Comparison of ENCODE assay signal across 25 cellular contexts in genomic region chr3:100720423-100720822, GRCh38. TPM values are rescaled to one million over a fixed set of nuclear protein-coding genes. Genes with fewer than 3 reads are reported as not detected.
A peak's percentile ranks its signal among the peaks of the same experiment; 100 is the strongest.
DNase-seq lines count a peak whose midpoint lies in the region; ATAC-seq, FAIRE-seq and TF ChIP-seq lines count a peak whose summit lies in the region.
"Had no signal": no experiment of that assay in that cellular context is flagged by ENCODE, and none has a peak within 500 bp of the region (broad histone marks: within the 10 kb centered on the region; RNA-seq: fewer than 3 reads in every experiment).

No MANE protein-coding gene starts in this region.

- H3K4ac ChIP-seq in H1 (replicated peaks; ENCODE audit: insufficient read length, low read depth, low read length) = no peak overlapping the region

- H3K56ac ChIP-seq in H1 (replicated peaks; ENCODE audit: insufficient read length, low read depth, low read length) = no peak overlapping the region

- no peak overlapping the region for H3K4me3 Mint-ChIP-seq in neural progenitor cell
- no peak overlapping the region for H3K4me3 Mint-ChIP-seq in activated T-helper 17 cell treated with anti-CD3 and anti-CD28 coated beads, Interleukin-2, amount 50 U/mL, for 72 hours
- H3K4me3 Mint-ChIP-seq: CD4-positive, alpha-beta T cell; IgD-negative memory B cell had no signal

- ATAC-seq in activated T-helper 17 cell treated with anti-CD3 and anti-CD28 coated beads, Interleukin-2, amount 50 U/mL, for 72 hours (replicated peaks) = no peak
- ATAC-seq: HCT116 had no signal

- no peak overlapping the region for H3K18ac ChIP-seq in H1 (ENCODE audit: extremely low read depth, low read length)

- H4K8ac ChIP-seq in H1 (ENCODE audit: extremely low read depth, insufficient read depth, low read length) = no peak overlapping the region

- H2AFZ ChIP-seq in Loucy (ENCODE audit: low read length) (no peak overlapping the region), H1 (ENCODE audit: low read length) (no peak overlapping the region), neural progenitor cell (replicated peaks) (no peak overlapping the region)
- H2AFZ ChIP-seq: GM23248 had no signal

- H3K9me3 ChIP-seq in Loucy (ENCODE audit: insufficient read depth, low read depth, low read length) (no peaks in the 10 kb centered on the region; the same call in 1 of the 2 replicates), H1 (ENCODE audit: insufficient read depth in 2 of 2, low read depth in 1 of 2, low read length in 1 of 2) (no peaks in the 10 kb centered on the region), neural progenitor cell (ENCODE audit: low read depth) (no peaks in the 10 kb centered on the region), spleen (no peaks in the 10 kb centered on the region)
- H3K9me3 ChIP-seq: SK-N-SH had no signal

- H3K27me3 Mint-ChIP-seq in neural progenitor cell (ENCODE audit: insufficient read depth, low read depth) = no peaks in the 10 kb centered on the region
- no peaks in the 10 kb centered on the region for H3K27me3 Mint-ChIP-seq in activated T-helper 17 cell treated with anti-CD3 and anti-CD28 coated beads, Interleukin-2, amount 50 U/mL, for 72 hours
- H3K27me3 Mint-ChIP-seq: CD4-positive, alpha-beta T cell; IgD-negative memory B cell had no signal

- TF ChIP-seq RAD21 in H1 (IDR thresholded peaks at IDR 0.05 in 1 of 2, conservative IDR thresholded peaks at IDR 0.05 in 1 of 2; ENCODE audit: low read depth in 2 of 2, low read length in 2 of 2) = no peak

- H3K23ac ChIP-seq in H1 (ENCODE audit: insufficient read length) = no peak overlapping the region

- intact Hi-C loops in spleen (cut with DNase I; ENCODE audit: low total_unique reads) = no loop called here

- H4K91ac ChIP-seq in H1 (replicated peaks; ENCODE audit: insufficient read length, low read length) = no peak overlapping the region

- TF ChIP-seq EP300 in H1 (IDR thresholded peaks at IDR 0.05; ENCODE audit: borderline replicate concordance in 1 of 2, low read depth in 2 of 2, low read length in 2 of 2) = no peak

- no peak overlapping the region for H2BK20ac ChIP-seq in H1 (ENCODE audit: low read length)

- no peak overlapping the region for H2AK5ac ChIP-seq in H1 (ENCODE audit: low read depth, low read length)

- peaks cover 11% of the 10 kb centered on the region for H3K9me3 Mint-ChIP-seq in neural progenitor cell
- H3K9me3 Mint-ChIP-seq in activated T-helper 17 cell treated with anti-CD3 and anti-CD28 coated beads, Interleukin-2, amount 50 U/mL, for 72 hours = no peaks in the 10 kb centered on the region
- H3K9me3 Mint-ChIP-seq: CD4-positive, alpha-beta T cell; IgD-negative memory B cell had no signal

- no peak overlapping the region for H3K4me3 ChIP-seq in Loucy (ENCODE audit: low read length, poor library complexity, severe bottlenecking)
- no peak overlapping the region for H3K4me3 ChIP-seq in H1 (ENCODE audit: extremely low read depth in 1 of 4, insufficient read depth in 2 of 4, low read depth in 3 of 4, low read length in 4 of 4)
- H3K4me3 ChIP-seq in neural progenitor cell = peak overlapping the region; percentile 6
- no peak overlapping the region for H3K4me3 ChIP-seq in spleen
- H3K4me3 ChIP-seq: BLaER1 treated with 17β-estradiol and CSF1 and Interleukin-3, amounts not matched to agents 10 nM and 100 nM; GM23248 had no signal

- TF ChIP-seq CTCF in Loucy (conservative IDR thresholded peaks at IDR 0.05; ENCODE audit: low read length) (no peak), H1 (IDR thresholded peaks at IDR 0.05; ENCODE audit: control extremely low read depth in 1 of 3, insufficient read depth in 1 of 3, low read depth in 1 of 3, low read length in 3 of 3) (no peak), neural progenitor cell (IDR thresholded peaks at IDR 0.05) (no peak), spleen (IDR thresholded peaks at IDR 0.05 in 8 of 11, conservative IDR thresholded peaks at IDR 0.05 in 3 of 11) (no peak)

- DNase-seq in NCI-H748 (lab: John Stamatoyannopoulos, UW; ENCODE audit: unreplicated experiment) (peak; percentile 3), NCI-H748 treated with DMSO at 0.1 percent for 48 hours (lab: John Stamatoyannopoulos, UW) (no peak), H1 (ENCODE audit: low read depth in 1 of 2, low spot score in 2 of 2) (peak in 1 of 2 experiments; percentile 62), neural progenitor cell (ENCODE audit: low spot score) (peak; percentile 71), spleen (no peak)
- no peak for DNase-seq in stimulated activated CD8-positive, alpha-beta memory T cell treated with anti-CD3 and anti-CD28 coated beads, Interleukin-4, amount 100 ng/mL, for 48 hours
- DNase-seq: CD4-positive, alpha-beta T cell; GM23248; NCI-H1048; NCI-H1436; NCI-H187; NCI-H2081 treated with DMSO at 0.1 percent for 48 hours; NCI-H446 treated with DMSO at 0.1 percent for 48 hours; NCI-H526; SK-N-SH; SW 1271 had no signal

- H3K79me2 ChIP-seq in Loucy (ENCODE audit: insufficient read depth, low read length) (peaks cover 73% of the 10 kb centered on the region), H1 (ENCODE audit: control insufficient read depth in 1 of 2, insufficient read depth in 2 of 2, low read length in 2 of 2) (peaks cover under 1 to 77% of the 10 kb centered on the region in 2 experiments; a peak in 3 of 4 replicates), neural progenitor cell (ENCODE audit: low read depth) (peaks cover 98% of the 10 kb centered on the region)

- H3K36me3 Mint-ChIP-seq in neural progenitor cell = peaks cover 49% of the 10 kb centered on the region
- H3K36me3 Mint-ChIP-seq in activated T-helper 17 cell treated with anti-CD3 and anti-CD28 coated beads, Interleukin-2, amount 50 U/mL, for 72 hours (ENCODE audit: low read depth) = peaks cover 100% of the 10 kb centered on the region

- peaks cover 63% of the 10 kb centered on the region for H3K36me3 ChIP-seq in Loucy (ENCODE audit: insufficient read depth, low read length)
- H3K36me3 ChIP-seq in H1 (ENCODE audit: control insufficient read depth in 2 of 4, insufficient read depth in 4 of 4, low read length in 3 of 4) = peaks cover 0 to 42% (median 6%) of the 10 kb centered on the region in 4 experiments; a peak in 4 of 8 replicates
- peaks cover 13% of the 10 kb centered on the region for H3K36me3 ChIP-seq in neural progenitor cell
- peaks cover 0 to 93% (median 41%) of the 10 kb centered on the region in 6 donors for H3K36me3 ChIP-seq in spleen

- H3K9ac ChIP-seq in Loucy (ENCODE audit: low read depth, low read length, poor library complexity, severe bottlenecking) = no peak overlapping the region
- H3K9ac ChIP-seq in H1 (replicated peaks in 1 of 4; ENCODE audit: extremely low read depth in 1 of 4, low read depth in 3 of 4, low read length in 3 of 4) = no peak overlapping the region
- H3K9ac ChIP-seq in neural progenitor cell = no peak overlapping the region
- H3K9ac ChIP-seq: BLaER1 treated with 17β-estradiol and CSF1 and Interleukin-3, amounts not matched to agents 10 nM and 100 nM; GM23248; KMS-11; SK-N-SH had no signal

- peaks cover 2% of the 10 kb centered on the region; the same call in 1 of the 2 replicates for H3K79me1 ChIP-seq in H1 (ENCODE audit: low read depth, low read length)

- FAIRE-seq in H1 (lab: Jason Lieb, UNC) = peak; percentile 42
- FAIRE-seq: D721Med, RCC 7860 had no signal

- no peak overlapping the region for H4K5ac ChIP-seq in H1 (ENCODE audit: insufficient read length, low read depth, low read length)

- H3K4me2 ChIP-seq in Loucy (ENCODE audit: low read depth, low read length, poor library complexity, severe bottlenecking) (peak overlapping the region; percentile 59), H1 (ENCODE audit: insufficient read depth in 1 of 2, low read depth in 2 of 2, low read length in 2 of 2) (no peak overlapping the region; a peak in 1 of 4 replicates), neural progenitor cell (peak overlapping the region; percentile 56)
- H3K4me2 ChIP-seq: BLaER1 treated with 17β-estradiol and CSF1 and Interleukin-3, amounts not matched to agents 10 nM and 100 nM; KMS-11; SK-N-SH had no signal

- H3F3A ChIP-seq in Loucy (ENCODE audit: low read depth) = no peaks in the 10 kb centered on the region
- peaks cover 19% of the 10 kb centered on the region for H3F3A ChIP-seq in neural progenitor cell (ENCODE audit: low read depth)

- no peak overlapping the region for H3K27ac Mint-ChIP-seq in neural progenitor cell
- H3K27ac Mint-ChIP-seq in activated T-helper 17 cell treated with anti-CD3 and anti-CD28 coated beads, Interleukin-2, amount 50 U/mL, for 72 hours = no peak overlapping the region
- H3K27ac Mint-ChIP-seq: CD4-positive, alpha-beta T cell; IgD-negative memory B cell had no signal

- H2BK120ac ChIP-seq in H1 (replicated peaks; ENCODE audit: low read depth, low read length) = no peak overlapping the region

- H3K4me1 Mint-ChIP-seq in neural progenitor cell = peaks cover 13% of the 10 kb centered on the region
- peaks cover 20% of the 10 kb centered on the region for H3K4me1 Mint-ChIP-seq in activated T-helper 17 cell treated with anti-CD3 and anti-CD28 coated beads, Interleukin-2, amount 50 U/mL, for 72 hours

- no peaks in the 10 kb centered on the region for H3K9me2 ChIP-seq in Loucy (replicated peaks; ENCODE audit: low read depth, low read length)
- H3K9me2 ChIP-seq: SK-N-SH had no signal

- CTCF ChIA-PET in H1 (lab: Charles Lee; ENCODE audit: partially characterized antibody) = no interaction called here

- H2BK5ac ChIP-seq in H1 (ENCODE audit: low read depth, low read length) = no peak overlapping the region

- no peak overlapping the region for H2BK15ac ChIP-seq in H1 (ENCODE audit: low read length)

- H3K27ac ChIP-seq in H1 (ENCODE audit: low read depth, low read length) = no peak overlapping the region
- peak overlapping the region; percentile 11 for H3K27ac ChIP-seq in neural progenitor cell
- no peak overlapping the region for H3K27ac ChIP-seq in spleen
- H3K27ac ChIP-seq: BLaER1 treated with 17β-estradiol and CSF1 and Interleukin-3, amounts not matched to agents 10 nM and 100 nM; GM23248; HL-60; KMS-11 had no signal

- POLR2A ChIA-PET in H1 (lab: Charles Lee; ENCODE audit: partially characterized antibody) = interaction anchor here (0.9 kb wide), 1 partner anchor 9 kb away, joined by 4 read pairs; no protein-coding TSS in a partner anchor

- H3K4me1 ChIP-seq in Loucy (ENCODE audit: insufficient read depth, low read length, poor library complexity, severe bottlenecking) (peaks cover 37% of the 10 kb centered on the region), H1 (replicated peaks in 1 of 4; ENCODE audit: control insufficient read depth in 3 of 4, insufficient read depth in 4 of 4, low read length in 3 of 4) (no peaks in the 10 kb centered on the region), neural progenitor cell (peaks cover 29% of the 10 kb centered on the region), spleen (peaks cover 0 to 36% (median 21%) of the 10 kb centered on the region in 6 donors)

- H3K23me2 ChIP-seq in H1 (ENCODE audit: low read depth, low read length) = no peaks in the 10 kb centered on the region

- TF ChIP-seq POLR2A in H1 (IDR thresholded peaks at IDR 0.05; ENCODE audit: control extremely low read depth in 1 of 2, low read depth in 2 of 2, low read length in 2 of 2) (no peak), spleen (IDR thresholded peaks at IDR 0.05) (no peak)

- H2BK12ac ChIP-seq in H1 (ENCODE audit: low read depth, low read length) = no peak overlapping the region

- H4K20me1 ChIP-seq in Loucy (ENCODE audit: insufficient read depth, low read length, poor library complexity, severe bottlenecking) (peaks cover 56% of the 10 kb centered on the region), H1 (replicated peaks in 1 of 2; ENCODE audit: control insufficient read depth in 1 of 2, insufficient read depth in 2 of 2, low read length in 2 of 2) (peaks cover 2 to 5% of the 10 kb centered on the region in 2 experiments), neural progenitor cell (ENCODE audit: low read depth) (peaks cover 9% of the 10 kb centered on the region)

- no peak overlapping the region for H3K14ac ChIP-seq in H1 (ENCODE audit: insufficient read length)

- 77% methylated on average over 5 of the region's 5 CpGs; no CpG with 5 or more reads in 1 of the 2 experiments for WGBS in H1 (ENCODE audit: extremely low coverage in 1 of 2, insufficient coverage in 1 of 2, insufficient read length in 1 of 2, insufficient replicate concordance in 2 of 2, low coverage in 1 of 2, low lambda C conversion rate in 2 of 2, missing lambda C conversion rate in 1 of 2), 2 experiments
- 87 to 92% (median 90%) methylated on average over 5 of the region's 5 CpGs for WGBS in spleen, 5 donors

- H3K27me3 ChIP-seq in Loucy (ENCODE audit: insufficient read depth, low read length, poor library complexity, severe bottlenecking) (no peaks in the 10 kb centered on the region), H1 (replicated peaks in 1 of 4; ENCODE audit: control insufficient read depth in 3 of 4, extremely low read depth in 1 of 4, insufficient read depth in 3 of 4, low read length in 3 of 4) (no peaks in the 10 kb centered on the region), neural progenitor cell (no peaks in the 10 kb centered on the region), spleen (replicated peaks in 1 of 7) (no peaks in the 10 kb centered on the region)
- H3K27me3 ChIP-seq: BLaER1 treated with 17β-estradiol and CSF1 and Interleukin-3, amounts not matched to agents 10 nM and 100 nM had no signal

RNA-seq across cellular contexts. Expression of gene TFG, which starts 11.1 kb away (rescaled TPM):
- 81.9 and 84.2 TPM in 2 replicates for total RNA-seq in H1 (2021; fragmentation: NEBNext Ultra II Directional; extraction: Animal tissue kit (Norgen Biotek cat#: 25700))
- 92.0 and 98.4 TPM in 2 replicates for polyA plus RNA-seq in H1 (2011; rRNA removed)
- 78.4 TPM for polyA plus RNA-seq in H1 (2011; cell fraction: cytosol; rRNA removed)
- 84.6 TPM for polyA plus RNA-seq in H1 (2011; cell fraction: nucleus; rRNA removed)
- polyA plus RNA-seq in H1 (2012, experiment 1 of 2) = 54.2 to 64.8 TPM (median 58.9 TPM) in 4 replicates
- polyA plus RNA-seq in H1 (2012, experiment 2 of 2) = 42.2 TPM
- polyA plus RNA-seq in H1 (2013, experiment 1 of 2) = 78.1 TPM
- 78.2 TPM for polyA plus RNA-seq in H1 (2013, experiment 2 of 2)
- 55.6 and 58.6 TPM in 2 replicates for polyA minus RNA-seq in H1 (2011; rRNA and poly(A)+ RNA removed)
- 33.2 TPM for polyA minus RNA-seq in H1 (2011; cell fraction: cytosol; rRNA and poly(A)+ RNA removed)
- 56.0 TPM for polyA minus RNA-seq in H1 (2011; cell fraction: nucleus; rRNA and poly(A)+ RNA removed)
- total RNA-seq in neural progenitor cell (ENCODE audit: low replicate concordance) = 86.1 and 105 TPM in 2 replicates
- total RNA-seq in activated T-helper 17 cell treated with anti-CD3 and anti-CD28 coated beads, Interleukin-2, amount 50 U/mL, for 72 hours = 10 to 100 TPM; 49.5 to 71.8 TPM
- 10 to 100 TPM; 49.4 to 70.8 (median 57.6) TPM for total RNA-seq in spleen
- 10 to 100 TPM; 28.0 to 38.4 (median 31.6) TPM for polyA plus RNA-seq in spleen

Comparison
In these comparisons a context has a peak if more than half of its experiments do, and no peak if none do; other contexts are left out.
1. DNase-seq: peak in NCI-H748 (single experiment) and neural progenitor cell (single experiment); none in NCI-H748 treated with DMSO at 0.1 percent for 48 hours (single experiment), stimulated activated CD8-positive, alpha-beta memory T cell treated with anti-CD3 and anti-CD28 coated beads, Interleukin-4, amount 100 ng/mL, for 48 hours (single experiment) and spleen (single experiment).
2. H3K4me2 ChIP-seq: peak in Loucy (single experiment) and neural progenitor cell (single experiment); none in H1 (0 of 2).